Comparison of ENCODE assay signal across 5 cellular contexts in genomic region chr6:96702626-96703025, GRCh38.
"Had no signal": no experiment of that assay in that cellular context is flagged by ENCODE, and none has a peak within 500 bp of the region (broad histone marks: within the 10 kb centered on the region; RNA-seq: fewer than 3 reads in every experiment).

No MANE protein-coding gene starts in this region.

- H3K4me3 ChIP-seq: GM23338, K562 had no signal

- H2AFZ ChIP-seq: GM23338 had no signal

- DNase-seq: H9, HCEC 1CT, IMR-90 had no signal

- H3K4me2 ChIP-seq: GM23338 had no signal
